In the genomic region with DNA sequence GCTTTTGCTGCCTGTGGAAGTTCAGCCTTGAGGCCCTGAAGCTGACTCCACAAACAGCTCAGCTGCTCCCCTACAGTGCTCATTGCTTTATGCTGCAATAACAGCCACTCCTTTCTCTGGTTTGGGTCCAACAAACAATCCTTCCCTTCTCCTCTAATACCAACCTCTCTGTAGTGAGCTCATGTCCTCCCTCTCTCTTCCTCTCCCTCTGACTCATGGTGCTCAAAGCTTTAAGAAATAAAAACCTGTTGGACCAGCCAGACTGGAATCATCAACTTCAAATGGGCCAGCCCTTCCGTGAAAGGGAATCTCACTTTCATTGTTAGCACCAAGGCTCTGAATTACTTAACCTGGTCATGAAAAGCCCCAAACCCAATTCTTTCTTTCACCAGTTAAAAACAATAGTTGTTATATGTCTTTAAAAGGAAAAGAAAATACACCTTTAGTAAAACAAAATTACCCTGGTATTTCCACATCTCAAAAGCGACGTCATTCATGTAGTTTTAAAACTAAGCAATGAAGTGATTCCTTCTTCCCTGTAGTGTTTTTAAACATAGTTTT, we compare ENCODE assay signal across 8 cellular contexts.
DNase-seq lines count a peak whose midpoint lies in the region; ATAC-seq and TF ChIP-seq lines count a peak whose summit lies in the region.

No MANE protein-coding gene starts in this region.

- peaks cover 0 to 2% of the 10 kb centered on the region in 2 donors for H3K9me3 ChIP-seq in ascending aorta

- POLR2A ChIA-PET in AG04449 (lab: Yijun Ruan, JAX) = interaction anchor here (1.1 to 1.5 kb wide), 2 partner anchors 15 to 126 kb away, joined by 4 to 6 read pairs; a partner anchor contains a TSS

- H3K36me3 ChIP-seq in ascending aorta (no peaks in the 10 kb centered on the region), urinary bladder (ENCODE audit: insufficient read depth) (no peaks in the 10 kb centered on the region)

- TF ChIP-seq CTCF in AG04449 (IDR thresholded peaks at IDR 0.05; ENCODE audit: insufficient read depth, low read length, missing control alignments) (no peak), ascending aorta (IDR thresholded peaks at IDR 0.05) (no peak)

- H3K27ac ChIP-seq in ascending aorta (peak overlapping the region; percentile 12 to 44), urinary bladder (ENCODE audit: low read depth) (peak overlapping the region; percentile 38)

- CTCF ChIA-PET in AG04449 (lab: Yijun Ruan, JAX) = interaction anchor here (1.5 kb wide), 1 partner anchor 12 kb away, joined by 4 read pairs; no protein-coding TSS in a partner anchor

- intact Hi-C loops in ascending aorta (cut with DNase I) = loop anchor here (5.0 kb wide), 1 partner anchor 126 kb away; a partner anchor contains a TSS
- intact Hi-C loops in left colon (cut with DNase I, micrococcal nuclease) = no loop called here

- WGBS in urinary bladder = 58% methylated on average over 3 of the region's 3 CpGs

- peaks cover 0 to 9% of the 10 kb centered on the region in 2 donors for H3K4me1 ChIP-seq in ascending aorta
- H3K4me1 ChIP-seq in urinary bladder (ENCODE audit: insufficient read depth) = no peaks in the 10 kb centered on the region

- H3K27me3 ChIP-seq in ascending aorta = no peaks in the 10 kb centered on the region

- DNase-seq in AG04449 (ENCODE audit: low read depth, low spot score) (peak; percentile 55), LoVo (ENCODE audit: low spot score) (peak; percentile 93), ascending aorta (ENCODE audit: low spot score in 2 of 2) (peak in 1 of 2 donors; percentile 66), left colon (peak; percentile 26 to 50), activated gamma-delta T cell (lab: John Stamatoyannopoulos, UW) (no peak), NK-92 (lab: John Stamatoyannopoulos, UW; ENCODE audit: unreplicated experiment) (no peak)

- peak; percentile 39 for ATAC-seq in GM19351 (IDR thresholded peaks at IDR 0.05; ENCODE audit: unreplicated experiment)
- ATAC-seq in left colon = peak; percentile 98

- H3K4me3 ChIP-seq in AG04449 (ENCODE audit: low read depth, low read length) (no peak overlapping the region), ascending aorta (peak overlapping the region in 1 of 2 donors; percentile 16), urinary bladder (ENCODE audit: low read depth, low read length) (no peak overlapping the region)

Comparison
In these comparisons a context has a peak if more than half of its experiments do, and no peak if none do; other contexts are left out.
1. DNase-seq: peak in AG04449 (single experiment), LoVo (single experiment) and left colon (2 of 2); none in activated gamma-delta T cell (single experiment) and NK-92 (single experiment).